In genomic region chr15:58517252-58517681, GRCh38 we compare ENCODE assay signal across 9 cellular contexts.
DNase-seq lines count a peak whose midpoint lies in the region; ATAC-seq and TF ChIP-seq lines count a peak whose summit lies in the region.
"Had no signal": no experiment of that assay in that cellular context is flagged by ENCODE, and none has a peak within 500 bp of the region (broad histone marks: within the 10 kb centered on the region; RNA-seq: fewer than 3 reads in every experiment).

No MANE protein-coding gene starts in this region.

- intact Hi-C loops in CD8-positive, alpha-beta T cell (cut with DNase I, micrococcal nuclease) = loop anchor here in 1 of 2 experiments (5.0 kb wide), 1 partner anchor 35 kb away; no protein-coding TSS in a partner anchor

- no peak overlapping the region for H3K18ac ChIP-seq in mesendoderm (ENCODE audit: low read length)

- H3K4me1 ChIP-seq in CD8-positive, alpha-beta T cell (ENCODE audit: insufficient read depth, low read length) = peaks cover 32% of the 10 kb centered on the region
- peaks cover 28% of the 10 kb centered on the region for H3K4me1 ChIP-seq in KMS-11 (ENCODE audit: low read depth, poor library complexity, severe bottlenecking)
- peaks cover 11% of the 10 kb centered on the region for H3K4me1 ChIP-seq in mesendoderm (ENCODE audit: control insufficient read depth, low read depth, low read length)

- no peak overlapping the region for H3K4me3 Mint-ChIP-seq in CD8-positive, alpha-beta T cell
- H3K4me3 Mint-ChIP-seq in activated naive CD8-positive, alpha-beta T cell treated with anti-CD3 and anti-CD28 coated beads, Interleukin-2, amount 10 ng/mL, durations not matched to agents 7 days and 5 days = peak overlapping the region; percentile 59

- H3K36me3 Mint-ChIP-seq in CD8-positive, alpha-beta T cell = no peaks in the 10 kb centered on the region
- peaks cover 18% of the 10 kb centered on the region for H3K36me3 Mint-ChIP-seq in activated naive CD8-positive, alpha-beta T cell treated with anti-CD3 and anti-CD28 coated beads, Interleukin-2, amount 10 ng/mL, durations not matched to agents 7 days and 5 days

- H3K56ac ChIP-seq in mesendoderm (ENCODE audit: low read length) = no peak overlapping the region

- H2BK120ac ChIP-seq in mesendoderm (ENCODE audit: low read depth, low read length) = no peak overlapping the region

- H3K79me2 ChIP-seq in KMS-11 (ENCODE audit: insufficient read depth, low read depth) = no peaks in the 10 kb centered on the region
- no peaks in the 10 kb centered on the region for H3K79me2 ChIP-seq in mesendoderm (ENCODE audit: control insufficient read depth, insufficient read depth, low read length)

- peak overlapping the region; percentile 70 for H3K27ac Mint-ChIP-seq in CD8-positive, alpha-beta T cell
- H3K27ac Mint-ChIP-seq in activated naive CD8-positive, alpha-beta T cell treated with anti-CD3 and anti-CD28 coated beads, Interleukin-2, amount 10 ng/mL, durations not matched to agents 7 days and 5 days = peak overlapping the region; percentile 90

- no peaks in the 10 kb centered on the region for H3K79me1 ChIP-seq in mesendoderm (ENCODE audit: low read length)

- H2BK5ac ChIP-seq in mesendoderm (ENCODE audit: low read length) = no peak overlapping the region

- no peaks in the 10 kb centered on the region for H3K27me3 Mint-ChIP-seq in CD8-positive, alpha-beta T cell (ENCODE audit: low read depth)
- H3K27me3 Mint-ChIP-seq in activated naive CD8-positive, alpha-beta T cell treated with anti-CD3 and anti-CD28 coated beads, Interleukin-2, amount 10 ng/mL, durations not matched to agents 7 days and 5 days = no peaks in the 10 kb centered on the region

- H3K27me3 ChIP-seq in CD8-positive, alpha-beta T cell (ENCODE audit: insufficient read depth, low read length) = no peaks in the 10 kb centered on the region
- H3K27me3 ChIP-seq in KMS-11 (ENCODE audit: insufficient read depth, low read depth) (no peaks in the 10 kb centered on the region), mesendoderm (ENCODE audit: insufficient read depth, low read length, poor library complexity) (no peaks in the 10 kb centered on the region)
- H3K27me3 ChIP-seq: cardiac muscle cell had no signal

- no peak overlapping the region for H3K4me3 ChIP-seq in CD8-positive, alpha-beta T cell (ENCODE audit: low read depth, low read length)
- no peak overlapping the region for H3K4me3 ChIP-seq in KMS-11 (IDR thresholded peaks at IDR 0.05; ENCODE audit: insufficient read depth, low read depth, low read length)
- H3K4me3 ChIP-seq in mesendoderm (ENCODE audit: low read length) = no peak overlapping the region
- H3K4me3 ChIP-seq: cardiac muscle cell had no signal

- CTCF ChIA-PET in CD8-positive, alpha-beta T cell (lab: Charles Lee) = interaction anchor here (1.5 kb wide), 1 partner anchor 10 kb away, joined by 5 read pairs; no protein-coding TSS in a partner anchor

- POLR2A ChIA-PET in CD8-positive, alpha-beta T cell (lab: Charles Lee) = interaction anchor here (0.9 to 1.3 kb wide), 2 partner anchors 9 to 10 kb away, joined by 3 to 4 read pairs; no protein-coding TSS in a partner anchor
- POLR2A ChIA-PET in activated naive CD8-positive, alpha-beta T cell treated with anti-CD3 and anti-CD28 coated beads, Interleukin-2, amount 10 ng/mL, durations not matched to agents 7 days and 5 days (lab: Charles Lee) = interaction anchor here (0.8 to 5.7 kb wide), 19 partner anchors 10 to 253 kb away, joined by 3 to 66 read pairs (median 5); partner anchors contain the start of gene MINDY2

- H3K4ac ChIP-seq in mesendoderm (ENCODE audit: low read depth, low read length) = no peak overlapping the region

- TF ChIP-seq CTCF in CD8-positive, alpha-beta T cell (IDR thresholded peaks at IDR 0.05) = no peak
- TF ChIP-seq CTCF in KMS-11 (conservative IDR thresholded peaks at IDR 0.05; ENCODE audit: low read depth, low read length) = no peak; the same call in 1 of the 2 replicates

- H2AFZ ChIP-seq in KMS-11 (ENCODE audit: low read depth) = peak overlapping the region; percentile 41; the same call in 1 of the 2 replicates

- H3K9me3 Mint-ChIP-seq in CD8-positive, alpha-beta T cell = peaks cover 2% of the 10 kb centered on the region
- H3K9me3 Mint-ChIP-seq in activated naive CD8-positive, alpha-beta T cell treated with anti-CD3 and anti-CD28 coated beads, Interleukin-2, amount 10 ng/mL, durations not matched to agents 7 days and 5 days = peaks cover 4% of the 10 kb centered on the region

- peak in 1 of 7 experiments; percentile 45 for DNase-seq in CD8-positive, alpha-beta T cell
- DNase-seq in activated naive CD8-positive, alpha-beta T cell treated with anti-CD3 and anti-CD28 coated beads, Interleukin-2, amount 10 ng/mL, durations not matched to agents 7 days and 5 days = no peak
- peak; percentile 44 for DNase-seq in mesendoderm
- no peak for DNase-seq in OCI-M2 (lab: John Stamatoyannopoulos, UW; ENCODE audit: unreplicated experiment)
- DNase-seq in iPS-NIHi7 (ENCODE audit: extremely low spot score) = no peak

- H3K4me1 Mint-ChIP-seq in CD8-positive, alpha-beta T cell (ENCODE audit: low read depth) = peaks cover 51% of the 10 kb centered on the region
- peaks cover 64% of the 10 kb centered on the region for H3K4me1 Mint-ChIP-seq in activated naive CD8-positive, alpha-beta T cell treated with anti-CD3 and anti-CD28 coated beads, Interleukin-2, amount 10 ng/mL, durations not matched to agents 7 days and 5 days

- H3K9ac ChIP-seq in KMS-11 (no peak overlapping the region), mesendoderm (ENCODE audit: low read length) (no peak overlapping the region)

- peak overlapping the region; percentile 44 for H3K4me2 ChIP-seq in KMS-11
- no peak overlapping the region for H3K4me2 ChIP-seq in mesendoderm (ENCODE audit: low read length)

- no peaks in the 10 kb centered on the region for H3K36me3 ChIP-seq in CD8-positive, alpha-beta T cell (ENCODE audit: insufficient read depth, low read length)
- H3K36me3 ChIP-seq in KMS-11 (ENCODE audit: insufficient read depth) = no peaks in the 10 kb centered on the region
- no peaks in the 10 kb centered on the region for H3K36me3 ChIP-seq in mesendoderm (ENCODE audit: control insufficient read depth, insufficient read depth, low read length)
- H3K36me3 ChIP-seq: cardiac muscle cell had no signal

- no peak overlapping the region for H2AK5ac ChIP-seq in mesendoderm (ENCODE audit: low read length)

- H3K27ac ChIP-seq in CD8-positive, alpha-beta T cell (ENCODE audit: low read depth, low read length) = peak overlapping the region; percentile 29
- peak overlapping the region; percentile 30 for H3K27ac ChIP-seq in KMS-11
- no peak overlapping the region for H3K27ac ChIP-seq in mesendoderm (ENCODE audit: low read depth, low read length)
- H3K27ac ChIP-seq: cardiac muscle cell had no signal

- no peak overlapping the region for H3K23ac ChIP-seq in mesendoderm (ENCODE audit: low read length)

- no peaks in the 10 kb centered on the region for H3K9me3 ChIP-seq in CD8-positive, alpha-beta T cell (ENCODE audit: low read length)

- H4K5ac ChIP-seq in mesendoderm (ENCODE audit: low read length) = no peak overlapping the region

- peak; percentile 54 for ATAC-seq in CD8-positive, alpha-beta T cell
- ATAC-seq in activated naive CD8-positive, alpha-beta T cell treated with anti-CD3 and anti-CD28 coated beads, Interleukin-2, amount 10 ng/mL, durations not matched to agents 7 days and 5 days (ENCODE audit: low read depth) = peak; percentile 75
- ATAC-seq in HG03039 (IDR thresholded peaks at IDR 0.05; ENCODE audit: unreplicated experiment) (no peak), HG03139 (IDR thresholded peaks at IDR 0.05; ENCODE audit: unreplicated experiment) (no peak)

- whole genome bisulfite sequencing in mesendoderm (ENCODE audit: extremely low coverage, insufficient coverage, low lambda C conversion rate) = no CpG with 5 or more reads among the region's 3 CpGs

- H4K20me1 ChIP-seq in KMS-11 (ENCODE audit: insufficient read depth) = no peaks in the 10 kb centered on the region

- H4K8ac ChIP-seq in mesendoderm (ENCODE audit: low read depth, low read length) = no peak overlapping the region

- no peak overlapping the region for H2BK15ac ChIP-seq in mesendoderm (replicated peaks; ENCODE audit: low read depth)

Comparison
In these comparisons a context has a peak if more than half of its experiments do, and no peak if none do; other contexts are left out.
1. ATAC-seq: peak in CD8-positive, alpha-beta T cell (single experiment) and activated naive CD8-positive, alpha-beta T cell treated with anti-CD3 and anti-CD28 coated beads, Interleukin-2, amount 10 ng/mL, durations not matched to agents 7 days and 5 days (single experiment); none in HG03039 (single experiment) and HG03139 (single experiment).